In genomic region chr6:36873612-36874011, GRCh38 we compare ENCODE assay signal across 8 cellular contexts. TPM values are rescaled to one million over a fixed set of nuclear protein-coding genes. Genes with fewer than 3 reads are reported as not detected.
A peak's percentile ranks its signal among the peaks of the same experiment; 100 is the strongest.
DNase-seq lines count a peak whose midpoint lies in the region; ATAC-seq and TF ChIP-seq lines count a peak whose summit lies in the region.

No MANE protein-coding gene starts in this region.

- DNase-seq in ACHN: peak; percentile 28
- peak; percentile 47 for DNase-seq in GM13976 (ENCODE audit: low spot score)
- DNase-seq in iPS DF 6.9 (ENCODE audit: low read depth, low spot score): no peak
- DNase-seq in thoracic aorta (ENCODE audit: low spot score): no peak
- DNase-seq in thyroid gland: no peak
- DNase-seq in nucleus accumbens (lab: John Stamatoyannopoulos, UW): no peak

- WGBS in iPS DF 6.9 (ENCODE audit: insufficient coverage, insufficient read length): no CpG with 5 or more reads among the region's 2 CpGs
- WGBS in thyroid gland, 2 donors: 35 to 41% methylated on average over 2 of the region's 2 CpGs

- intact Hi-C loops in thyroid gland (cut with DNase I): loop anchor here (10.0 kb wide), 1 partner anchor 341 kb away; no protein-coding TSS in a partner anchor

- in situ Hi-C loops in ACHN (cut with HindIII; ENCODE audit: low pct_ligation_motif_present, low pct_unique_long_range_greater_than_20kb, low sequenced_read_pairs): no loop called here
- in situ Hi-C loops in GM13976 (cut with MboI; ENCODE audit: low sequenced_read_pairs, unreplicated experiment): loop anchor here (10.0 kb wide), 1 partner anchor 331 kb away; no protein-coding TSS in a partner anchor

- H3K4me1 ChIP-seq in iPS DF 6.9 (ENCODE audit: control insufficient read depth, insufficient read depth, low read length) (no peaks in the 10 kb centered on the region), thoracic aorta (ENCODE audit: control insufficient read depth in 1 of 2, low read depth in 2 of 2) (peaks cover 7 to 16% of the 10 kb centered on the region in 2 donors), thyroid gland (peaks cover 22 to 26% of the 10 kb centered on the region in 2 donors)

- no peak for TF ChIP-seq CTCF in GM13976 (IDR thresholded peaks at IDR 0.05; ENCODE audit: borderline replicate concordance, control extremely low read depth, extremely low read depth, insufficient read depth, missing control alignments)
- peak; percentile 46 for TF ChIP-seq CTCF in VCaP (conservative IDR thresholded peaks at IDR 0.05)
- TF ChIP-seq CTCF in thoracic aorta (IDR thresholded peaks at IDR 0.05): no peak
- peak in 1 of 6 experiments; percentile 16 for TF ChIP-seq CTCF in thyroid gland (IDR thresholded peaks at IDR 0.05)

- no peaks in the 10 kb centered on the region; the same call in 1 of the 2 replicates for H3K36me3 ChIP-seq in iPS DF 6.9 (ENCODE audit: control insufficient read depth, insufficient read depth, low read length)
- H3K36me3 ChIP-seq in thoracic aorta: no peaks in the 10 kb centered on the region
- no peaks in the 10 kb centered on the region for H3K36me3 ChIP-seq in thyroid gland

- no peaks in the 10 kb centered on the region for H3K27me3 ChIP-seq in iPS DF 6.9 (ENCODE audit: control insufficient read depth, insufficient read depth, low read length)
- H3K27me3 ChIP-seq in thoracic aorta (replicated peaks; ENCODE audit: insufficient read depth): no peaks in the 10 kb centered on the region
- no peaks in the 10 kb centered on the region for H3K27me3 ChIP-seq in thyroid gland

- H3K4me3 ChIP-seq in iPS DF 6.9 (ENCODE audit: low read length) (peak overlapping the region; percentile 71; the same call in 1 of the 2 replicates), thoracic aorta (peak overlapping the region; percentile 99), thyroid gland (replicated peaks in 1 of 3) (no peak overlapping the region)

- TF ChIP-seq POLR2A in thyroid gland (IDR thresholded peaks at IDR 0.05): no peak

- H3K27ac ChIP-seq in VCaP: peak overlapping the region; percentile 94
- H3K27ac ChIP-seq in iPS DF 6.9 (ENCODE audit: low read length): no peak overlapping the region
- no peak overlapping the region for H3K27ac ChIP-seq in thoracic aorta
- H3K27ac ChIP-seq in thyroid gland: no peak overlapping the region

- ATAC-seq in thoracic aorta (ENCODE audit: insufficient number of reproducible peaks, low FRiP score, low read depth): no peak
- no peak for ATAC-seq in esophagus mucosa

- H3K9me3 ChIP-seq in iPS DF 6.9 (ENCODE audit: control insufficient read depth, insufficient read depth, low read length) (no peaks in the 10 kb centered on the region), thoracic aorta (no peaks in the 10 kb centered on the region), thyroid gland (no peaks in the 10 kb centered on the region)

RNA-seq across cellular contexts. Expression of gene PPIL1, which starts 1.0 kb away (rescaled TPM):
- 10 to 100 TPM; 12.0 to 12.9 TPM for total RNA-seq in thoracic aorta
- total RNA-seq in thyroid gland: 10 to 100 TPM; 35.3 to 69.4 (median 44.3) TPM
- total RNA-seq in esophagus mucosa: 25.5 TPM

RNA-seq across cellular contexts. Expression of gene C6orf89, which starts 12.1 kb away (rescaled TPM):
- 10 to 100 TPM; 53.6 to 60.9 TPM for total RNA-seq in thoracic aorta
- total RNA-seq in thyroid gland: 10 to 100 TPM; 58.2 to 89.6 (median 68.9) TPM
- 33.6 TPM for total RNA-seq in esophagus mucosa

RNA-seq across cellular contexts. Expression of gene CPNE5, which starts 34.4 kb away (rescaled TPM):
- total RNA-seq in thoracic aorta: 1 to 10 TPM in 1 of 2 donors, under 1 TPM in 1; 0.85 to 1.6 TPM
- 1 to 10 TPM; 1.1 to 4.6 (median 2.9) TPM for total RNA-seq in thyroid gland
- total RNA-seq in esophagus mucosa: 1.00 TPM

Comparison
In these comparisons a context has a peak if more than half of its experiments do, and no peak if none do; other contexts are left out.
1. DNase-seq: peak in ACHN (single experiment) and GM13976 (single experiment); none in iPS DF 6.9 (single experiment), thoracic aorta (single experiment), thyroid gland (0 of 2) and nucleus accumbens (0 of 56).
2. H3K4me3 ChIP-seq: peak in iPS DF 6.9 (single experiment) and thoracic aorta (single experiment); none in thyroid gland (0 of 3).